Comparison of ENCODE assay signal across 17 cellular contexts in the genomic region with DNA sequence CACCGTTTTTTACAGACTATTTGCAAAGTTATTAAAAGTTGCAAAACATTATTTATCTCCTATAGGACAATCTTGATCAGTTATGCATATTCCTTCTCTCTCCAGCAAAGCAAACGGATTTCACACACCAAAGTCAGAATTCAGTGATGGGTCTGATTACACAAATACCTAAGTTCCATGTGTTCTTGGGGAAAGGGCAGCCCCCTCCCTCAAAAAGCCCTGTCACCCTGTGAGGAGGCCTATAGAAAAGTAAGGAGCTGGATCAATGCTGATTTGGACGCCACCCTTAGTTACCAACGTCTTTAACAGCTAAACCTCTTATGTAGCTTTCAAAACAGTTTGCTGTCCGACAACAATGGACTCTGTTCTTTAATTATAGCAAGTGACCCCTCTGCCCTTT. TPM values are rescaled to one million over a fixed set of nuclear protein-coding genes. Genes with fewer than 3 reads are reported as not detected.
DNase-seq lines count a peak whose midpoint lies in the region; ATAC-seq and TF ChIP-seq lines count a peak whose summit lies in the region.
"Had no signal": no experiment of that assay in that cellular context is flagged by ENCODE, and none has a peak within 500 bp of the region (broad histone marks: within the 10 kb centered on the region; RNA-seq: fewer than 3 reads in every experiment).

No MANE protein-coding gene starts in this region.

- H3K4me3 ChIP-seq in right atrium auricular region: peak overlapping the region in 1 of 2 donors; percentile 8
- H3K4me3 ChIP-seq in heart right ventricle: no peak overlapping the region
- H3K4me3 ChIP-seq in ectodermal cell (ENCODE audit: insufficient read depth, low read depth, low read length): peak overlapping the region; percentile 79
- H3K4me3 ChIP-seq in muscle layer of duodenum (ENCODE audit: low read depth in 1 of 2, low read length in 2 of 2): no peak overlapping the region
- H3K4me3 ChIP-seq: A549, coronary artery, MG63, skin epidermis had no signal

- ATAC-seq in heart right ventricle (no peak), HG03460 (IDR thresholded peaks at IDR 0.05; ENCODE audit: unreplicated experiment) (no peak), HG03025 (IDR thresholded peaks at IDR 0.05; ENCODE audit: low FRiP score, unreplicated experiment) (no peak)
- ATAC-seq: activated CD4-positive, alpha-beta T cell treated with anti-CD3 and anti-CD28 coated beads for 36 hours; natural killer cell had no signal

- no peaks in the 10 kb centered on the region for H3K9me3 ChIP-seq in right atrium auricular region
- H3K9me3 ChIP-seq in heart right ventricle: no peaks in the 10 kb centered on the region
- no peaks in the 10 kb centered on the region for H3K9me3 ChIP-seq in ectodermal cell (ENCODE audit: control insufficient read depth, low read length)
- no peaks in the 10 kb centered on the region for H3K9me3 ChIP-seq in muscle layer of duodenum (ENCODE audit: control insufficient read depth in 1 of 2, low read length in 2 of 2)
- H3K9me3 ChIP-seq: A549, MG63 had no signal

- 51 to 63% methylated on average over 5 of the region's 5 CpGs for WGBS in heart right ventricle, 2 donors
- 8 to 12% methylated on average over 5 of the region's 5 CpGs for WGBS in ectodermal cell, 2 experiments

- H3K4me1 ChIP-seq in right atrium auricular region: peaks cover 0 to 75% of the 10 kb centered on the region in 2 donors
- H3K4me1 ChIP-seq in heart right ventricle: peaks cover 7 to 99% (median 68%) of the 10 kb centered on the region in 9 donors
- H3K4me1 ChIP-seq in ectodermal cell (ENCODE audit: control insufficient read depth, insufficient read depth, low read length): peaks cover 34% of the 10 kb centered on the region
- peaks cover 15 to 25% of the 10 kb centered on the region in 2 donors for H3K4me1 ChIP-seq in muscle layer of duodenum (ENCODE audit: control insufficient read depth in 1 of 2, insufficient read depth in 2 of 2, low read length in 2 of 2)

- H3K27me3 ChIP-seq in right atrium auricular region (no peaks in the 10 kb centered on the region), heart right ventricle (peaks cover 0 to 20% (median 0%) of the 10 kb centered on the region in 7 donors), ectodermal cell (ENCODE audit: control insufficient read depth, insufficient read depth, low read length, poor library complexity, severe bottlenecking) (no peaks in the 10 kb centered on the region), muscle layer of duodenum (ENCODE audit: low read depth, low read length) (no peaks in the 10 kb centered on the region)
- H3K27me3 ChIP-seq: MG63 had no signal

- H3K27ac ChIP-seq in right atrium auricular region (peak overlapping the region; percentile 31 to 94), heart right ventricle (no peak overlapping the region), ectodermal cell (ENCODE audit: insufficient read depth, low read depth, low read length, poor library complexity, severe bottlenecking) (peak overlapping the region; percentile 89), muscle layer of duodenum (ENCODE audit: low read length) (peak overlapping the region; percentile 41)
- H3K27ac ChIP-seq: A549, coronary artery had no signal

- DNase-seq in right atrium auricular region (ENCODE audit: low spot score) (no peak), heart right ventricle (no peak), middle frontal gyrus (ENCODE audit: extremely low spot score, low spot score) (no peak), UCSD-AML1 (lab: John Stamatoyannopoulos, UW; ENCODE audit: unreplicated experiment) (no peak)
- DNase-seq: activated CD4-positive, alpha-beta T cell treated with anti-CD3 and anti-CD28 coated beads for 36 hours; amniotic stem cell; HCEC 1CT; MG63; natural killer cell; SW 1271 had no signal

- H3K36me3 ChIP-seq in right atrium auricular region (no peaks in the 10 kb centered on the region), heart right ventricle (no peaks in the 10 kb centered on the region), ectodermal cell (ENCODE audit: control insufficient read depth, insufficient read depth, low read length) (no peaks in the 10 kb centered on the region), muscle layer of duodenum (ENCODE audit: control insufficient read depth in 1 of 2, insufficient read depth in 2 of 2, low read length in 2 of 2) (no peaks in the 10 kb centered on the region)

- intact Hi-C loops in heart right ventricle (cut with DNase I): loop anchor here in 7 of 10 donors (5.0 to 10.0 kb wide), 7 partner anchors 33 to 205 kb away; no protein-coding TSS in a partner anchor

- TF ChIP-seq CTCF in right atrium auricular region (IDR thresholded peaks at IDR 0.05): no peak
- no peak for TF ChIP-seq CTCF in heart right ventricle (IDR thresholded peaks at IDR 0.05)

RNA-seq across cellular contexts. Expression of a gene that starts 6.4 kb away (rescaled TPM):
- total RNA-seq in right atrium auricular region (10 to 100 TPM; 29.4 to 38.7 TPM), heart right ventricle (10 to 100 TPM in 9 of 10 donors, 1 to 10 TPM in 1; 9.8 to 22.9 (median 13.1) TPM)
- 10 to 100 TPM in 1 of 2 donors, 1 to 10 TPM in 1; 3.3 to 17.2 TPM for polyA plus RNA-seq in heart right ventricle
- polyA plus RNA-seq in ectodermal cell (2013, experiment 1 of 4): 155 TPM
- 207 TPM for polyA plus RNA-seq in ectodermal cell (2013, experiment 2 of 4)
- polyA plus RNA-seq in ectodermal cell (2013, experiment 3 of 4): 118 TPM
- polyA plus RNA-seq in ectodermal cell (2013, experiment 4 of 4): 135 TPM
- total RNA-seq: activated CD4-positive, alpha-beta T cell treated with anti-CD3 and anti-CD28 coated beads for 36 hours had no signal

Comparison
In these comparisons a context has a peak if more than half of its experiments do, and no peak if none do; other contexts are left out.
1. H3K27ac ChIP-seq: peak in right atrium auricular region (2 of 2), ectodermal cell (single experiment) and muscle layer of duodenum (single experiment); none in heart right ventricle (0 of 10).